ENCODE assay signal across 8 cellular contexts in genomic region chr17:41864498-41864836, GRCh38. TPM values are rescaled to one million over a fixed set of nuclear protein-coding genes. Genes with fewer than 3 reads are reported as not detected.
DNase-seq lines count a peak whose midpoint lies in the region; ATAC-seq and TF ChIP-seq lines count a peak whose summit lies in the region.

No MANE protein-coding gene starts in this region.

- H3K9ac ChIP-seq in BLaER1 (peak overlapping the region; percentile 94), iPS-18a (ENCODE audit: low read length) (peak overlapping the region; percentile 90)

- peak overlapping the region; percentile 97 for H3K4me2 ChIP-seq in BLaER1

- H3K4me3 ChIP-seq in BLaER1, result peak overlapping the region; percentile 85
- peak overlapping the region; percentile 97 for H3K4me3 ChIP-seq in H7 (ENCODE audit: insufficient read depth, low read depth, low read length)
- peak overlapping the region; percentile 78 for H3K4me3 ChIP-seq in iPS-18a (ENCODE audit: low read length)
- H3K4me3 ChIP-seq in tibial nerve, result peak overlapping the region; percentile 64 to 98 (median 80)

- ATAC-seq in GM19351 (IDR thresholded peaks at IDR 0.05; ENCODE audit: unreplicated experiment) (no peak), HG03135 (IDR thresholded peaks at IDR 0.05; ENCODE audit: unreplicated experiment) (no peak)

- H3K9me3 ChIP-seq in BLaER1 (no peaks in the 10 kb centered on the region), iPS-18a (ENCODE audit: control insufficient read depth, low read depth, low read length) (no peaks in the 10 kb centered on the region), tibial nerve (no peaks in the 10 kb centered on the region)

- TF ChIP-seq CTCF in VCaP (conservative IDR thresholded peaks at IDR 0.05), result no peak
- TF ChIP-seq CTCF in tibial nerve (IDR thresholded peaks at IDR 0.05), result no peak

- no peak for TF ChIP-seq EP300 in tibial nerve (IDR thresholded peaks at IDR 0.05)

- H3K27ac ChIP-seq in BLaER1 (peak overlapping the region; percentile 90), VCaP (peak overlapping the region; percentile 86), iPS-18a (ENCODE audit: low read length) (peak overlapping the region; percentile 35), tibial nerve (peak overlapping the region; percentile 73 to 90 (median 87))

- peaks cover 29% of the 10 kb centered on the region for H3K36me3 ChIP-seq in BLaER1
- H3K36me3 ChIP-seq in H7 (replicated peaks; ENCODE audit: control insufficient read depth, insufficient read depth, low read length), result peaks cover 15% of the 10 kb centered on the region
- peaks cover 24% of the 10 kb centered on the region for H3K36me3 ChIP-seq in iPS-18a (ENCODE audit: control insufficient read depth, low read depth, low read length)
- peaks cover 0 to 28% (median 0%) of the 10 kb centered on the region in 3 donors for H3K36me3 ChIP-seq in tibial nerve

- TF ChIP-seq POLR2A in tibial nerve (IDR thresholded peaks at IDR 0.05), result no peak

- peaks cover 51% of the 10 kb centered on the region for H4K20me1 ChIP-seq in BLaER1

- DNase-seq in H7 (no peak), tibial nerve (ENCODE audit: low spot score in 2 of 2) (no peak)
- no peak for DNase-seq in activated CD4-positive, alpha-beta T cell treated with anti-CD3 and anti-CD28 coated beads for 48 hours

- H3K4me1 ChIP-seq in BLaER1, result peaks cover 40% of the 10 kb centered on the region
- peaks cover 23% of the 10 kb centered on the region for H3K4me1 ChIP-seq in iPS-18a (ENCODE audit: control insufficient read depth, low read depth, low read length)
- peaks cover 0 to 48% (median 19%) of the 10 kb centered on the region in 4 donors for H3K4me1 ChIP-seq in tibial nerve

- 0% methylated on average over 24 to 25 of the region's 25 CpGs for WGBS in tibial nerve, 2 donors

- H3K27me3 ChIP-seq in BLaER1 (no peaks in the 10 kb centered on the region), H7 (ENCODE audit: control insufficient read depth, insufficient read depth, low read length) (no peaks in the 10 kb centered on the region), iPS-18a (ENCODE audit: control insufficient read depth, insufficient read depth, low read length) (no peaks in the 10 kb centered on the region), tibial nerve (no peaks in the 10 kb centered on the region)

RNA-seq across cellular contexts. Expression of gene KLHL11, which starts 0.8 kb away (rescaled TPM):
- 14.7 and 18.1 TPM in 2 replicates for total RNA-seq in H7 (2014; rRNA removed; shearing (Covaris generic))
- 10 to 100 TPM; 27.3 to 42.2 (median 32.7) TPM for total RNA-seq in tibial nerve

RNA-seq across cellular contexts. Expression of gene KLHL10, which starts 26.8 kb away (rescaled TPM):
- total RNA-seq in H7 (2014; rRNA removed; shearing (Covaris generic)), result 0.10 and 1.1 TPM in 2 replicates
- not detected for total RNA-seq in tibial nerve

RNA-seq across cellular contexts. Expression of gene NT5C3B, which starts 28.4 kb away (rescaled TPM):
- 62.2 and 77.1 TPM in 2 replicates for total RNA-seq in H7 (2014; rRNA removed; shearing (Covaris generic))
- total RNA-seq in tibial nerve, result 10 to 100 TPM; 31.0 to 77.1 (median 33.0) TPM

RNA-seq across cellular contexts. Expression of gene FKBP10, which starts 51.7 kb away (rescaled TPM):
- total RNA-seq in H7 (2014; rRNA removed; shearing (Covaris generic)), result 206 and 213 TPM in 2 replicates
- total RNA-seq in tibial nerve, result 100 to 1,000 TPM in 1 of 4 donors, 10 to 100 TPM in 3; 47.9 to 103 (median 77.4) TPM

RNA-seq across cellular contexts. Expression of gene P3H4, which starts 52.7 kb away (rescaled TPM):
- total RNA-seq in H7 (2014; rRNA removed; shearing (Covaris generic)), result 34.7 and 44.6 TPM in 2 replicates
- 10 to 100 TPM; 14.7 to 23.9 (median 22.0) TPM for total RNA-seq in tibial nerve

Comparison
In these comparisons a context has a peak if more than half of its experiments do, and no peak if none do; other contexts are left out.
1. H3K27ac ChIP-seq: peak in every context shown above with its lines; median percentile 90 in BLaER1; 87 in tibial nerve; 86 in VCaP; 35 in iPS-18a.